In genomic region chr7:76291346-76292205, GRCh38 we compare ENCODE assay signal across 8 cellular contexts. TPM values are rescaled to one million over a fixed set of nuclear protein-coding genes. Genes with fewer than 3 reads are reported as not detected.
DNase-seq lines count a peak whose midpoint lies in the region; ATAC-seq and TF ChIP-seq lines count a peak whose summit lies in the region.

No MANE protein-coding gene starts in this region.

- peak overlapping the region; percentile 45 for H3K9ac ChIP-seq in muscle layer of colon (ENCODE audit: low read length)

- POLR2A ChIA-PET in OCI-LY7 (lab: Charles Lee) = interaction anchor here (1.2 kb wide), 1 partner anchor 10 kb away, joined by 4 read pairs; no protein-coding TSS in a partner anchor

- TF ChIP-seq CTCF in OCI-LY7 (conservative IDR thresholded peaks at IDR 0.05; ENCODE audit: low read length) = peak; percentile 92

- no TSS peak for BruUV-seq in OCI-LY7 (replicated peaks; lab: Mats Ljungman, UMichigan)

- H3K27ac ChIP-seq in OCI-LY7 (ENCODE audit: low read depth, low read length, poor library complexity, severe bottlenecking) (no peak overlapping the region), muscle layer of colon (ENCODE audit: low read depth, low read length) (peak overlapping the region; percentile 85)

- peak overlapping the region; percentile 33; the same call in 1 of the 2 replicates for H2AFZ ChIP-seq in OCI-LY7 (ENCODE audit: low read length)

- intact Hi-C loops in OCI-LY7 (cut with micrococcal nuclease; ENCODE audit: unreplicated experiment) = loop anchor here (1.0 to 2.0 kb wide), 2 partner anchors 23 to 67 kb away; partner anchors contain the start of gene YWHAG

- H3K4me3 ChIP-seq in OCI-LY7 (ENCODE audit: low read depth, low read length, poor library complexity, severe bottlenecking) (peak overlapping the region; percentile 35), muscle layer of colon (ENCODE audit: low read depth in 1 of 2, low read length in 2 of 2) (peak overlapping the region in 1 of 2 donors; percentile 53)

- peak; percentile 75 for ATAC-seq in GM19397 (IDR thresholded peaks at IDR 0.05; ENCODE audit: unreplicated experiment)

- H3K9me2 ChIP-seq in OCI-LY7 (ENCODE audit: insufficient read depth, low read length) = no peaks in the 10 kb centered on the region

- no peaks in the 10 kb centered on the region for H3K36me3 ChIP-seq in OCI-LY7 (ENCODE audit: insufficient read depth, low read length)
- no peaks in the 10 kb centered on the region for H3K36me3 ChIP-seq in muscle layer of colon (ENCODE audit: insufficient read depth, low read length)

- no peaks in the 10 kb centered on the region for H4K20me1 ChIP-seq in OCI-LY7 (ENCODE audit: insufficient read depth, low read length)

- H3K4me1 ChIP-seq in OCI-LY7 (ENCODE audit: insufficient read depth, low read length, poor library complexity, severe bottlenecking) (peaks cover 21% of the 10 kb centered on the region), muscle layer of colon (ENCODE audit: insufficient read depth, low read length) (peaks cover 37% of the 10 kb centered on the region)

- H3K9me3 ChIP-seq in OCI-LY7 (ENCODE audit: low read length) = no peaks in the 10 kb centered on the region
- no peaks in the 10 kb centered on the region for H3K9me3 ChIP-seq in muscle layer of colon (ENCODE audit: low read length)

- no peaks in the 10 kb centered on the region for H3K79me2 ChIP-seq in OCI-LY7 (ENCODE audit: insufficient read depth, low read depth, low read length)

- H3K27me3 ChIP-seq in muscle layer of colon (ENCODE audit: control insufficient read depth in 1 of 2, insufficient read depth in 2 of 2, low read length in 2 of 2) = no peaks in the 10 kb centered on the region

- no peak for TF ChIP-seq POLR2A in erythroblast (IDR thresholded peaks at IDR 0.05; ENCODE audit: low read length)

- CTCF ChIA-PET in OCI-LY7 (lab: Charles Lee; ENCODE audit: unreplicated experiment) = interaction anchor here (2.9 kb wide), 1 partner anchor 23 kb away, joined by 15 read pairs; no protein-coding TSS in a partner anchor

- peak overlapping the region; percentile 54 for H3K4me2 ChIP-seq in OCI-LY7 (ENCODE audit: low read length)

- DNase-seq in CMK (ENCODE audit: low read depth) (peak; percentile 70), HK-2 (ENCODE audit: unreplicated experiment) (peak; percentile 100), OCI-LY7 (ENCODE audit: low spot score) (peak; percentile 76), activated T-cell treated with anti-CD3 and anti-CD28 coated beads for 24 hours (ENCODE audit: low read depth) (peak; percentile 88), erythroblast (lab: John Stamatoyannopoulos, UW) (peak; percentile 67 to 88)
- peak; percentile 71 to 88 for DNase-seq in stimulated activated CD8-positive, alpha-beta memory T cell treated with anti-CD3 and anti-CD28 coated beads, Interleukin-4, amount 100 ng/mL, for 4 hours (ENCODE audit: low read depth in 2 of 2, low spot score in 1 of 2)

RNA-seq across cellular contexts. Expression of gene HSPB1, which starts 10.9 kb away (rescaled TPM):
- total RNA-seq in OCI-LY7 (2014; rRNA removed; shearing (Covaris generic)) = 133 and 204 TPM in 2 replicates
- total RNA-seq in OCI-LY7 (2022) = 349 and 470 TPM in 2 replicates
